ENCODE assay signal across 9 cellular contexts in genomic region chr10:96588060-96588554, GRCh38. TPM values are rescaled to one million over a fixed set of nuclear protein-coding genes. Genes with fewer than 3 reads are reported as not detected.
A peak's percentile ranks its signal among the peaks of the same experiment; 100 is the strongest.
DNase-seq lines count a peak whose midpoint lies in the region; FAIRE-seq and TF ChIP-seq lines count a peak whose summit lies in the region.
"Had no signal": no experiment of that assay in that cellular context is flagged by ENCODE, and none has a peak within 500 bp of the region (broad histone marks: within the 10 kb centered on the region; RNA-seq: fewer than 3 reads in every experiment).

No MANE protein-coding gene starts in this region.

- DNase-seq in BJ (ENCODE audit: low read depth) (no peak), H54 (ENCODE audit: insufficient read length, low spot score) (no peak), astrocyte (ENCODE audit: low read depth) (no peak), NCI-H1436 treated with DMSO at 0.1 percent for 48 hours (lab: John Stamatoyannopoulos, UW) (no peak), NK-92 (lab: John Stamatoyannopoulos, UW; ENCODE audit: unreplicated experiment) (no peak), HCEC 1CT (no peak), activated gamma-delta T cell treated with Interleukin-2 at 50 U/mL for 16 hours (no peak)
- DNase-seq: brain microvascular endothelial cell had no signal

- peaks cover 37% of the 10 kb centered on the region for H3K79me2 ChIP-seq in astrocyte (ENCODE audit: insufficient read depth, low read length)

- H3K4me1 Mint-ChIP-seq in astrocyte (ENCODE audit: low read depth, unreplicated experiment) = peaks cover 9% of the 10 kb centered on the region

- peak overlapping the region; percentile 94 for H3K9ac ChIP-seq in astrocyte (ENCODE audit: low read length)

- no peak overlapping the region for H3K4me3 Mint-ChIP-seq in astrocyte (ENCODE audit: unreplicated experiment)

- POLR2A ChIA-PET in BJ (lab: Charles Lee) = interaction anchor here (0.6 kb wide), 1 partner anchor 249 kb away, joined by 3 read pairs; no protein-coding TSS in a partner anchor

- peaks cover 29% of the 10 kb centered on the region for H4K20me1 ChIP-seq in astrocyte (ENCODE audit: insufficient read depth, low read length)

- H3K27ac ChIP-seq in astrocyte (ENCODE audit: low read depth, low read length) (no peak overlapping the region), muscle layer of duodenum (ENCODE audit: low read length) (peak overlapping the region; percentile 92)

- H2AFZ ChIP-seq in astrocyte (ENCODE audit: low read depth, low read length) = no peak overlapping the region

- H3K36me3 Mint-ChIP-seq in astrocyte (ENCODE audit: low read depth, unreplicated experiment) = peaks cover 5% of the 10 kb centered on the region

- H3K27me3 ChIP-seq in BJ (ENCODE audit: control insufficient read depth, insufficient read depth, low read length) (no peaks in the 10 kb centered on the region), astrocyte (ENCODE audit: insufficient read depth, low read length) (no peaks in the 10 kb centered on the region), muscle layer of duodenum (ENCODE audit: low read depth, low read length) (no peaks in the 10 kb centered on the region)
- H3K27me3 ChIP-seq: brain microvascular endothelial cell had no signal

- H3K9me3 ChIP-seq in astrocyte (ENCODE audit: insufficient read depth, low read depth, low read length) = no peaks in the 10 kb centered on the region
- H3K9me3 ChIP-seq in muscle layer of duodenum (ENCODE audit: control insufficient read depth in 1 of 2, low read length in 2 of 2) = no peaks in the 10 kb centered on the region

- CTCF ChIA-PET in BJ (lab: Yijun Ruan, JAX) = interaction anchor here (1.3 kb wide), 1 partner anchor 213 kb away, joined by 3 read pairs; no protein-coding TSS in a partner anchor

- TF ChIP-seq CTCF in BJ (IDR thresholded peaks at IDR 0.05; ENCODE audit: insufficient read depth, low read depth, low read length) = no peak
- no peak for TF ChIP-seq CTCF in astrocyte (IDR thresholded peaks at IDR 0.05; ENCODE audit: insufficient read depth, low read depth, low read length)

- FAIRE-seq in H54 (lab: Jason Lieb, UNC) = peak; percentile 57
- no peak for FAIRE-seq in astrocyte (lab: Jason Lieb, UNC)

- H3K4me2 ChIP-seq in astrocyte (ENCODE audit: low read length) = peak overlapping the region; percentile 82

- H3K4me3 ChIP-seq in BJ (ENCODE audit: low read depth, low read length) (peak overlapping the region; percentile 96; the same call in 1 of the 2 replicates), astrocyte (ENCODE audit: insufficient read depth, low read depth, low read length) (peak overlapping the region; percentile 94), muscle layer of duodenum (ENCODE audit: low read depth in 1 of 2, low read length in 2 of 2) (peak overlapping the region; percentile 60 to 81)

- no peak for TF ChIP-seq POLR2A in H54 (IDR thresholded peaks at IDR 0.05; ENCODE audit: low read depth, low read length)

- H3K27ac Mint-ChIP-seq in astrocyte (ENCODE audit: unreplicated experiment) = no peak overlapping the region

- H3K4me1 ChIP-seq in astrocyte (ENCODE audit: insufficient read depth, low read length) = peaks cover 21% of the 10 kb centered on the region
- H3K4me1 ChIP-seq in muscle layer of duodenum (ENCODE audit: control insufficient read depth in 1 of 2, insufficient read depth in 2 of 2, low read length in 2 of 2) = peaks cover 11 to 32% of the 10 kb centered on the region in 2 donors

- H3K36me3 ChIP-seq in BJ (ENCODE audit: control insufficient read depth, insufficient read depth, low read length) (no peaks in the 10 kb centered on the region), astrocyte (ENCODE audit: insufficient read depth, low read length) (no peaks in the 10 kb centered on the region), muscle layer of duodenum (ENCODE audit: control insufficient read depth in 1 of 2, insufficient read depth in 2 of 2, low read length in 2 of 2) (peaks cover 0 to 9% of the 10 kb centered on the region in 2 donors)
- H3K36me3 ChIP-seq: brain microvascular endothelial cell had no signal

- H3K9me3 Mint-ChIP-seq in astrocyte (ENCODE audit: unreplicated experiment) = peaks cover 2% of the 10 kb centered on the region

- H3K27me3 Mint-ChIP-seq in astrocyte (ENCODE audit: low read depth, unreplicated experiment) = no peaks in the 10 kb centered on the region

RNA-seq across cellular contexts. Expression of gene TM9SF3, which starts 1.3 kb away (rescaled TPM):
- 27.0 and 61.9 TPM in 2 replicates for polyA plus RNA-seq in BJ (2011; rRNA removed)
- 57.2 and 72.9 TPM in 2 replicates for polyA minus RNA-seq in BJ (2011; rRNA and poly(A)+ RNA removed)
- 198 and 200 TPM in 2 replicates for total RNA-seq in astrocyte
